8 cellular contexts compared by ENCODE assay signal in the genomic region with DNA sequence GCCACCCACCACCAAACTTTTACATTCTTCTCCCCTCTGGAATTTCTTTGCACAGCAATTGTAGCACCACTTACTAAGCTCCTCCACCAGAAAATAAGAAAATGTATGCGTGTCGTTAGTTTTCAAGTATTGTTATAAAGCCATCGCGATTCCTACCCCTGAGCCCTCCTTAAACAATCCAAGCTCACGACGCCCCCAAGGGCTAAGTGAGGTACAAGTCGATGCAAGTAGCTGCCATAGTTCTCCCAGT. TPM values are rescaled to one million over a fixed set of nuclear protein-coding genes. Genes with fewer than 3 reads are reported as not detected.
DNase-seq lines count a peak whose midpoint lies in the region; ATAC-seq and TF ChIP-seq lines count a peak whose summit lies in the region.

No MANE protein-coding gene starts in this region.

- peaks cover 9% of the 10 kb centered on the region for H3K36me3 Mint-ChIP-seq in stimulated activated naive CD8-positive, alpha-beta T cell treated with anti-CD3 and anti-CD28 coated beads, Interleukin-15, Interleukin-2, amounts not matched to agents 100 ng/mL and 50 ng/mL, for 24 hours (ENCODE audit: low read depth)
- peaks cover 21% of the 10 kb centered on the region for H3K36me3 Mint-ChIP-seq in T-cell

- H3K4me1 Mint-ChIP-seq in stimulated activated naive CD8-positive, alpha-beta T cell treated with anti-CD3 and anti-CD28 coated beads, Interleukin-15, Interleukin-2, amounts not matched to agents 100 ng/mL and 50 ng/mL, for 24 hours (ENCODE audit: low read depth), result peaks cover 61% of the 10 kb centered on the region
- peaks cover 43 to 49% (median 48%) of the 10 kb centered on the region in 3 donors for H3K4me1 Mint-ChIP-seq in T-cell

- H3K4me1 ChIP-seq in fibroblast of lung (ENCODE audit: control insufficient read depth, extremely low read depth, insufficient read depth, low read length), result peaks cover 2% of the 10 kb centered on the region
- H3K4me1 ChIP-seq in prostate gland (replicated peaks), result peaks cover 11% of the 10 kb centered on the region

- no peak overlapping the region for H3K9ac ChIP-seq in fibroblast of lung (ENCODE audit: insufficient read depth, low read length)

- DNase-seq in stimulated activated naive CD8-positive, alpha-beta T cell treated with anti-CD3 and anti-CD28 coated beads, Interleukin-15, Interleukin-2, amounts not matched to agents 100 U/mL and 50 U/mL, for 24 hours, result no peak
- DNase-seq in T-cell (peak in 7 of 34 experiments; percentile 2 to 28 (median 19)), fibroblast of lung (ENCODE audit: low read depth in 2 of 2) (peak; percentile 41 to 55), prostate gland (ENCODE audit: low spot score) (no peak), NCI-H1694 (lab: John Stamatoyannopoulos, UW) (no peak), GOT3 (lab: John Stamatoyannopoulos, UW) (no peak)
- no peak for DNase-seq in central memory CD4-positive, alpha-beta T cell

- no peak for ATAC-seq in stimulated activated naive CD8-positive, alpha-beta T cell treated with anti-CD3 and anti-CD28 coated beads, Interleukin-15, Interleukin-2, amounts not matched to agents 100 U/mL and 50 U/mL, for 24 hours
- no peak for ATAC-seq in T-cell (replicated peaks in 1 of 4)

- intact Hi-C loops in prostate gland (cut with DNase I), result loop anchor here (5.0 kb wide), 1 partner anchor 41 kb away; the partner anchor contains the start of gene ARHGAP19

- H4K20me1 ChIP-seq in fibroblast of lung (ENCODE audit: control insufficient read depth, extremely low read depth, insufficient read depth, low read length), result no peaks in the 10 kb centered on the region

- H3K27me3 Mint-ChIP-seq in stimulated activated naive CD8-positive, alpha-beta T cell treated with anti-CD3 and anti-CD28 coated beads, Interleukin-15, Interleukin-2, amounts not matched to agents 100 ng/mL and 50 ng/mL, for 24 hours, result no peaks in the 10 kb centered on the region
- no peaks in the 10 kb centered on the region for H3K27me3 Mint-ChIP-seq in T-cell

- 10% methylated on average over 7 of the region's 7 CpGs for WGBS in prostate gland

- H3K4me3 ChIP-seq in fibroblast of lung (replicated peaks in 1 of 4; ENCODE audit: control extremely low read depth in 1 of 4, insufficient read depth in 1 of 4, low read depth in 3 of 4, low read length in 4 of 4), result peak overlapping the region; percentile 54 to 76 (median 65)
- H3K4me3 ChIP-seq in prostate gland, result peak overlapping the region; percentile 82 to 83

- peak overlapping the region; percentile 84 for H3K4me2 ChIP-seq in fibroblast of lung (ENCODE audit: extremely low read depth, insufficient read depth, low read length)

- H3K9me3 Mint-ChIP-seq in stimulated activated naive CD8-positive, alpha-beta T cell treated with anti-CD3 and anti-CD28 coated beads, Interleukin-15, Interleukin-2, amounts not matched to agents 100 ng/mL and 50 ng/mL, for 24 hours, result no peaks in the 10 kb centered on the region
- H3K9me3 Mint-ChIP-seq in T-cell, result no peaks in the 10 kb centered on the region

- CTCF ChIA-PET in T-cell (lab: Charles Lee), result interaction anchor here (0.8 to 3.9 kb wide), 7 partner anchors 14 to 59 kb away, joined by 3 to 28 read pairs (median 4); partner anchors contain the start of gene FRAT1 (in 2 of the 2)

- H3K79me2 ChIP-seq in fibroblast of lung (ENCODE audit: control insufficient read depth, insufficient read depth, low read length), result peaks cover 4% of the 10 kb centered on the region

- peak overlapping the region; percentile 89 for H3K4me3 Mint-ChIP-seq in stimulated activated naive CD8-positive, alpha-beta T cell treated with anti-CD3 and anti-CD28 coated beads, Interleukin-15, Interleukin-2, amounts not matched to agents 100 ng/mL and 50 ng/mL, for 24 hours
- H3K4me3 Mint-ChIP-seq in T-cell, result peak overlapping the region; percentile 93 to 95 (median 93)

- H3K27ac ChIP-seq in fibroblast of lung (ENCODE audit: insufficient read depth, low read length) (peak overlapping the region; percentile 75), prostate gland (peak overlapping the region; percentile 93 to 96)

- H3K27ac Mint-ChIP-seq in stimulated activated naive CD8-positive, alpha-beta T cell treated with anti-CD3 and anti-CD28 coated beads, Interleukin-15, Interleukin-2, amounts not matched to agents 100 ng/mL and 50 ng/mL, for 24 hours, result peak overlapping the region; percentile 85
- peak overlapping the region; percentile 84 to 93 for H3K27ac Mint-ChIP-seq in T-cell

- no peaks in the 10 kb centered on the region for H3K9me3 ChIP-seq in fibroblast of lung (ENCODE audit: control insufficient read depth, insufficient read depth, low read depth, low read length)
- no peaks in the 10 kb centered on the region for H3K9me3 ChIP-seq in prostate gland

- no peaks in the 10 kb centered on the region for H3K36me3 ChIP-seq in fibroblast of lung (ENCODE audit: control insufficient read depth, insufficient read depth, low read length)
- H3K36me3 ChIP-seq in prostate gland, result no peaks in the 10 kb centered on the region

- POLR2A ChIA-PET in T-cell (lab: Charles Lee), result interaction anchor here (0.5 to 2.9 kb wide), 8 partner anchors 11 to 166 kb away, joined by 3 to 13 read pairs (median 6); partner anchors contain the start of genes FRAT1 (in 2 of the 2) and RRP12 (in 1 of the 2)

- peaks cover 14% of the 10 kb centered on the region for H3K27me3 ChIP-seq in fibroblast of lung (ENCODE audit: control insufficient read depth, insufficient read depth, low read length)
- H3K27me3 ChIP-seq in prostate gland (replicated peaks; ENCODE audit: insufficient read depth), result no peaks in the 10 kb centered on the region

- H2AFZ ChIP-seq in fibroblast of lung (ENCODE audit: low read length), result no peak overlapping the region

- TF ChIP-seq CTCF in fibroblast of lung (conservative IDR thresholded peaks at IDR 0.05 in 1 of 2, IDR thresholded peaks at IDR 0.05 in 1 of 2; ENCODE audit: low read depth in 1 of 2, low read length in 2 of 2) (peak in 1 of 2 donors; percentile 21), prostate gland (IDR thresholded peaks at IDR 0.05) (no peak)

- TF ChIP-seq POLR2A in prostate gland (IDR thresholded peaks at IDR 0.05), result no peak

RNA-seq across cellular contexts. Expression of gene FRAT2, which starts 1.3 kb away (rescaled TPM):
- total RNA-seq in T-cell (10 to 100 TPM; 23.3 to 29.0 (median 28.3) TPM), fibroblast of lung (5.3 and 6.7 TPM in 2 replicates), prostate gland (10 to 100 TPM; 43.0 to 45.3 TPM)
- 2.0 and 2.2 TPM in 2 replicates for polyA plus RNA-seq in fibroblast of lung
- polyA plus RNA-seq in fibroblast of lung (2012), result 2.0 and 2.3 TPM in 2 replicates
- 0.94 and 1.1 TPM in 2 replicates for polyA minus RNA-seq in fibroblast of lung (ENCODE audit: low replicate concordance)

RNA-seq across cellular contexts. Expression of gene FRAT1, which starts 14.2 kb away (rescaled TPM):
- 10 to 100 TPM; 20.6 to 47.9 (median 23.4) TPM for total RNA-seq in T-cell
- total RNA-seq in fibroblast of lung, result 2.8 TPM in 2 replicates
- polyA plus RNA-seq in fibroblast of lung, result 0.48 and 0.70 TPM in 2 replicates
- polyA plus RNA-seq in fibroblast of lung (2012), result 1.1 and 1.7 TPM in 2 replicates
- polyA minus RNA-seq in fibroblast of lung (ENCODE audit: low replicate concordance), result 0.19 TPM in 1 of 2 replicates, not detected in the other
- 10 to 100 TPM; 18.0 to 20.1 TPM for total RNA-seq in prostate gland

RNA-seq across cellular contexts. Expression of gene ARHGAP19, which starts 40.8 kb away (rescaled TPM):
- total RNA-seq in T-cell, result 10 to 100 TPM; 11.0 to 18.9 (median 15.0) TPM
- total RNA-seq in fibroblast of lung, result 4.6 and 7.4 TPM in 2 replicates
- polyA plus RNA-seq in fibroblast of lung, result 5.6 and 9.0 TPM in 2 replicates
- 3.2 and 7.3 TPM in 2 replicates for polyA plus RNA-seq in fibroblast of lung (2012)
- 3.6 and 9.7 TPM in 2 replicates for polyA minus RNA-seq in fibroblast of lung (ENCODE audit: low replicate concordance)
- 10 to 100 TPM; 10.4 to 37.1 TPM for total RNA-seq in prostate gland

Comparison
In these comparisons a context has a peak if more than half of its experiments do, and no peak if none do; other contexts are left out.
1. DNase-seq: peak in fibroblast of lung (2 of 2); none in stimulated activated naive CD8-positive, alpha-beta T cell treated with anti-CD3 and anti-CD28 coated beads, Interleukin-15, Interleukin-2, amounts not matched to agents 100 U/mL and 50 U/mL, for 24 hours (single experiment), prostate gland (single experiment), NCI-H1694 (single experiment), GOT3 (single experiment) and central memory CD4-positive, alpha-beta T cell (single experiment).